In genomic region chr6:68114648-68115047, GRCh38 we compare ENCODE assay signal across 17 cellular contexts.
DNase-seq lines count a peak whose midpoint lies in the region; ATAC-seq and TF ChIP-seq lines count a peak whose summit lies in the region.
"Had no signal": no experiment of that assay in that cellular context is flagged by ENCODE, and none has a peak within 500 bp of the region (broad histone marks: within the 10 kb centered on the region; RNA-seq: fewer than 3 reads in every experiment).

No MANE protein-coding gene starts in this region.

- H3K9me3 Mint-ChIP-seq in activated CD4-positive, alpha-beta memory T cell treated with anti-CD3 and anti-CD28 coated beads for 36 hours = peaks cover 4% of the 10 kb centered on the region

- CTCF ChIA-PET in activated CD4-positive, alpha-beta memory T cell treated with anti-CD3 and anti-CD28 coated beads for 36 hours (lab: Charles Lee) = no interaction called here

- no peak overlapping the region for H3K27ac ChIP-seq in Karpas-422 (ENCODE audit: low read length)
- H3K27ac ChIP-seq: BLaER1 had no signal

- intact Hi-C loops in activated CD4-positive, alpha-beta memory T cell treated with anti-CD3 and anti-CD28 coated beads for 36 hours (cut with micrococcal nuclease) = no loop called here

- no peak overlapping the region for H3K4me3 Mint-ChIP-seq in activated CD4-positive, alpha-beta memory T cell treated with anti-CD3 and anti-CD28 coated beads for 36 hours
- H3K4me3 Mint-ChIP-seq: CD8-positive, alpha-beta memory T cell; HFFc6 had no signal

- no peaks in the 10 kb centered on the region for H3K36me3 ChIP-seq in Karpas-422 (ENCODE audit: insufficient read depth, low read length)
- H3K36me3 ChIP-seq: BLaER1 had no signal

- no peaks in the 10 kb centered on the region for H3K9me2 ChIP-seq in Karpas-422 (replicated peaks; ENCODE audit: insufficient read depth, low read length)

- no peak overlapping the region for H3K4me3 ChIP-seq in Karpas-422 (ENCODE audit: low read length)
- H3K4me3 ChIP-seq: BLaER1 had no signal

- no peak for DNase-seq in Karpas-422
- peak; percentile 40 for DNase-seq in fibroblast of the conjunctiva (ENCODE audit: low read depth)
- no peak for DNase-seq in activated CD4-positive, alpha-beta memory T cell treated with anti-CD3 and anti-CD28 coated beads for 36 hours
- no peak for DNase-seq in activated gamma-delta T cell treated with Interleukin-2 at 50 U/mL for 16 hours
- DNase-seq in NCI-H524 (lab: John Stamatoyannopoulos, UW) = no peak
- DNase-seq: 8988T; AML-193; CD8-positive, alpha-beta memory T cell; DMS53; GF-D8; HCEC 1CT; HFFc6; IMR-90 had no signal

- peak overlapping the region; percentile 17 for H2AFZ ChIP-seq in Karpas-422 (ENCODE audit: low read length)

- H3K27ac Mint-ChIP-seq in activated CD4-positive, alpha-beta memory T cell treated with anti-CD3 and anti-CD28 coated beads for 36 hours = no peak overlapping the region
- H3K27ac Mint-ChIP-seq: CD8-positive, alpha-beta memory T cell; HFFc6 had no signal

- H3K27me3 ChIP-seq in Karpas-422 (ENCODE audit: low read length) = no peaks in the 10 kb centered on the region
- H3K27me3 ChIP-seq: BLaER1 had no signal

- no peaks in the 10 kb centered on the region for H3K4me1 ChIP-seq in Karpas-422 (ENCODE audit: low read length)
- H3K4me1 ChIP-seq: BLaER1 had no signal

- no peak overlapping the region for H3K9ac ChIP-seq in Karpas-422 (ENCODE audit: low read length)
- H3K9ac ChIP-seq: BLaER1 had no signal

- H3K9me3 ChIP-seq in Karpas-422 (ENCODE audit: low read length) = no peaks in the 10 kb centered on the region
- H3K9me3 ChIP-seq: BLaER1 had no signal

- ATAC-seq in GM18867 (IDR thresholded peaks at IDR 0.05; ENCODE audit: unreplicated experiment) (peak; percentile 58), SK-N-SH treated with all-trans-retinoic acid at 6 μM for 48 hours (no peak), HG02642 (IDR thresholded peaks at IDR 0.05; ENCODE audit: poor library complexity, unreplicated experiment) (no peak)

- no peaks in the 10 kb centered on the region for H3K36me3 Mint-ChIP-seq in activated CD4-positive, alpha-beta memory T cell treated with anti-CD3 and anti-CD28 coated beads for 36 hours
- H3K36me3 Mint-ChIP-seq: CD8-positive, alpha-beta memory T cell had no signal

- no peak overlapping the region for H3K4me2 ChIP-seq in Karpas-422 (ENCODE audit: low read depth, low read length, poor library complexity, severe bottlenecking)
- H3K4me2 ChIP-seq: BLaER1 had no signal

- POLR2A ChIA-PET in activated CD4-positive, alpha-beta memory T cell treated with anti-CD3 and anti-CD28 coated beads for 36 hours (lab: Charles Lee) = no interaction called here

- no peaks in the 10 kb centered on the region for H3K4me1 Mint-ChIP-seq in activated CD4-positive, alpha-beta memory T cell treated with anti-CD3 and anti-CD28 coated beads for 36 hours (ENCODE audit: low read depth)
- H3K4me1 Mint-ChIP-seq: CD8-positive, alpha-beta memory T cell had no signal

- no peaks in the 10 kb centered on the region for H3K27me3 Mint-ChIP-seq in activated CD4-positive, alpha-beta memory T cell treated with anti-CD3 and anti-CD28 coated beads for 36 hours
- H3K27me3 Mint-ChIP-seq: CD8-positive, alpha-beta memory T cell had no signal

- H3K79me2 ChIP-seq in Karpas-422 (ENCODE audit: low read length) = no peaks in the 10 kb centered on the region

- no peaks in the 10 kb centered on the region for H4K20me1 ChIP-seq in Karpas-422 (ENCODE audit: insufficient read depth, low read depth, low read length)
- H4K20me1 ChIP-seq: BLaER1 had no signal

TF ChIP-seq in SK-N-SH treated with all-trans-retinoic acid at 6 μM for 48 hours, 23 proteins besides CTCF, POLR2A, EP300 and RAD21:
- TF ChIP-seq ISL1 (CRISPR knock-in tag; IDR thresholded peaks at IDR 0.05) (no peak), ZNF8 (CRISPR knock-in tag; IDR thresholded peaks at IDR 0.05) (peak; percentile 42; the same call in 1 of the 2 replicates)
